In genomic region chr14:78090820-78091219, GRCh38 we compare ENCODE assay signal across 21 cellular contexts.
DNase-seq lines count a peak whose midpoint lies in the region; ATAC-seq, FAIRE-seq and TF ChIP-seq lines count a peak whose summit lies in the region.
"Had no signal": no experiment of that assay in that cellular context is flagged by ENCODE, and none has a peak within 500 bp of the region (broad histone marks: within the 10 kb centered on the region; RNA-seq: fewer than 3 reads in every experiment).

No MANE protein-coding gene starts in this region.

- intact Hi-C loops in right cardiac atrium (cut with DNase I): no loop called here
- intact Hi-C loops in tibial artery (cut with DNase I; ENCODE audit: low total_unique reads): no loop called here

- FAIRE-seq in H1 (lab: Jason Lieb, UNC): no peak
- FAIRE-seq: A549, D721Med, G401.6, GM12891, GM19239 had no signal

- no peaks in the 10 kb centered on the region for H3K9me3 ChIP-seq in right atrium auricular region
- no peaks in the 10 kb centered on the region for H3K9me3 ChIP-seq in right cardiac atrium (ENCODE audit: control insufficient read depth, low read length)
- H3K9me3 ChIP-seq in H1 (ENCODE audit: insufficient read depth in 2 of 2, low read depth in 1 of 2, low read length in 1 of 2): no peaks in the 10 kb centered on the region
- H3K9me3 ChIP-seq in tibial artery: no peaks in the 10 kb centered on the region
- H3K9me3 ChIP-seq: A549, Caco-2 had no signal

- no peak overlapping the region for H2BK5ac ChIP-seq in H1 (ENCODE audit: low read depth, low read length)

- H3K23ac ChIP-seq in H1 (ENCODE audit: insufficient read length): no peak overlapping the region

- WGBS in right cardiac atrium: 80% methylated on average over 9 of the region's 9 CpGs
- WGBS in H1 (ENCODE audit: extremely low coverage in 1 of 2, insufficient coverage in 1 of 2, insufficient read length in 1 of 2, insufficient replicate concordance in 2 of 2, low coverage in 1 of 2, low lambda C conversion rate in 2 of 2, missing lambda C conversion rate in 1 of 2), 2 experiments: 95% methylated on average over 9 of the region's 9 CpGs; no CpG with 5 or more reads in 1 of the 2 experiments

- no peaks in the 10 kb centered on the region for H3K79me1 ChIP-seq in H1 (ENCODE audit: low read depth, low read length)

- H3K18ac ChIP-seq in H1 (ENCODE audit: extremely low read depth, low read length): no peak overlapping the region

- no peak overlapping the region for H2BK15ac ChIP-seq in H1 (ENCODE audit: low read length)

- no peak for TF ChIP-seq CTCF in right atrium auricular region (IDR thresholded peaks at IDR 0.05)
- no peak for TF ChIP-seq CTCF in H1 (IDR thresholded peaks at IDR 0.05; ENCODE audit: control extremely low read depth in 1 of 3, insufficient read depth in 1 of 3, low read depth in 1 of 3, low read length in 3 of 3)
- TF ChIP-seq CTCF in osteocyte (IDR thresholded peaks at IDR 0.05): no peak
- no peak for TF ChIP-seq CTCF in tibial artery (IDR thresholded peaks at IDR 0.05)

- H3K4me3 ChIP-seq in right atrium auricular region: no peak overlapping the region
- H3K4me3 ChIP-seq in right cardiac atrium (ENCODE audit: low read length): no peak overlapping the region
- no peak overlapping the region for H3K4me3 ChIP-seq in H1 (ENCODE audit: extremely low read depth in 1 of 4, insufficient read depth in 2 of 4, low read depth in 3 of 4, low read length in 4 of 4)
- H3K4me3 ChIP-seq in tibial artery: no peak overlapping the region
- H3K4me3 ChIP-seq: A549; BLaER1 treated with 17β-estradiol and CSF1 and Interleukin-3, amounts not matched to agents 10 nM and 100 nM had no signal

- ATAC-seq in right cardiac atrium: no peak
- ATAC-seq: A549; CD8-positive, alpha-beta T cell had no signal

- no peak for TF ChIP-seq RAD21 in H1 (IDR thresholded peaks at IDR 0.05 in 1 of 2, conservative IDR thresholded peaks at IDR 0.05 in 1 of 2; ENCODE audit: low read depth in 2 of 2, low read length in 2 of 2)

- no peak for TF ChIP-seq POLR2A in H1 (IDR thresholded peaks at IDR 0.05; ENCODE audit: control extremely low read depth in 1 of 2, low read depth in 2 of 2, low read length in 2 of 2)

- no peak overlapping the region for H3K56ac ChIP-seq in H1 (replicated peaks; ENCODE audit: insufficient read length, low read depth, low read length)

- H2BK20ac ChIP-seq in H1 (ENCODE audit: low read length): 0 out of 2 replicates have a peak overlapping the region, but pooled peaks have one; percentile 3

- no peak overlapping the region for H3K14ac ChIP-seq in H1 (ENCODE audit: insufficient read length)

- TF ChIP-seq EP300 in H1 (IDR thresholded peaks at IDR 0.05; ENCODE audit: borderline replicate concordance in 1 of 2, low read depth in 2 of 2, low read length in 2 of 2): no peak

- H2BK12ac ChIP-seq in H1 (ENCODE audit: low read depth, low read length): 0 out of 2 replicates have a peak overlapping the region, but pooled peaks have one; percentile 1

- H2AK5ac ChIP-seq in H1 (ENCODE audit: low read depth, low read length): no peak overlapping the region

- H4K5ac ChIP-seq in H1 (ENCODE audit: insufficient read length, low read depth, low read length): no peak overlapping the region

- no peak overlapping the region for H3K4ac ChIP-seq in H1 (replicated peaks; ENCODE audit: insufficient read length, low read depth, low read length)

- H3K27ac Mint-ChIP-seq in osteocyte (ENCODE audit: unreplicated experiment): no peak overlapping the region
- H3K27ac Mint-ChIP-seq: B cell; CD4-positive, alpha-beta T cell; CD8-positive, alpha-beta T cell had no signal

- H3K9me3 Mint-ChIP-seq in osteocyte (ENCODE audit: unreplicated experiment): peaks cover 4% of the 10 kb centered on the region
- H3K9me3 Mint-ChIP-seq: CD4-positive, alpha-beta T cell; CD8-positive, alpha-beta T cell had no signal

- H3K36me3 Mint-ChIP-seq in osteocyte (ENCODE audit: unreplicated experiment): no peaks in the 10 kb centered on the region
- H3K36me3 Mint-ChIP-seq: CD8-positive, alpha-beta T cell had no signal

- no peaks in the 10 kb centered on the region for H4K20me1 ChIP-seq in H1 (replicated peaks in 1 of 2; ENCODE audit: control insufficient read depth in 1 of 2, insufficient read depth in 2 of 2, low read length in 2 of 2)

- H3K27me3 ChIP-seq in right atrium auricular region (no peaks in the 10 kb centered on the region), right cardiac atrium (ENCODE audit: control insufficient read depth, insufficient read depth) (no peaks in the 10 kb centered on the region), H1 (replicated peaks in 1 of 4; ENCODE audit: control insufficient read depth in 3 of 4, extremely low read depth in 1 of 4, insufficient read depth in 3 of 4, low read length in 3 of 4) (no peaks in the 10 kb centered on the region), tibial artery (peaks cover 0 to 3% of the 10 kb centered on the region in 2 donors)
- H3K27me3 ChIP-seq: BLaER1 treated with 17β-estradiol and CSF1 and Interleukin-3, amounts not matched to agents 10 nM and 100 nM had no signal

- CTCF ChIA-PET in H1 (lab: Charles Lee; ENCODE audit: partially characterized antibody): interaction anchor here (0.8 to 1.2 kb wide), 5 partner anchors 10 to 216 kb away, joined by 3 to 4 read pairs (median 3); no protein-coding TSS in a partner anchor

- no peaks in the 10 kb centered on the region for H3K23me2 ChIP-seq in H1 (ENCODE audit: low read depth, low read length)

- no peaks in the 10 kb centered on the region for H3K4me1 ChIP-seq in right atrium auricular region
- no peaks in the 10 kb centered on the region for H3K4me1 ChIP-seq in right cardiac atrium (ENCODE audit: control insufficient read depth, insufficient read depth, low read length)
- H3K4me1 ChIP-seq in H1 (replicated peaks in 1 of 4; ENCODE audit: control insufficient read depth in 3 of 4, insufficient read depth in 4 of 4, low read length in 3 of 4): peaks cover 0 to 10% (median 6%) of the 10 kb centered on the region in 4 experiments; a peak in 4 of 7 replicates
- no peaks in the 10 kb centered on the region for H3K4me1 ChIP-seq in tibial artery
- H3K4me1 ChIP-seq: Caco-2 had no signal

- no peaks in the 10 kb centered on the region for H3K36me3 ChIP-seq in right atrium auricular region
- no peaks in the 10 kb centered on the region for H3K36me3 ChIP-seq in H1 (ENCODE audit: control insufficient read depth in 2 of 4, insufficient read depth in 4 of 4, low read length in 3 of 4)
- no peaks in the 10 kb centered on the region for H3K36me3 ChIP-seq in tibial artery
- H3K36me3 ChIP-seq: BLaER1 treated with 17β-estradiol and CSF1 and Interleukin-3, amounts not matched to agents 10 nM and 100 nM had no signal

- H4K8ac ChIP-seq in H1 (ENCODE audit: extremely low read depth, insufficient read depth, low read length): no peak overlapping the region

- H3K9ac ChIP-seq in H1 (replicated peaks in 1 of 4; ENCODE audit: extremely low read depth in 1 of 4, low read depth in 3 of 4, low read length in 3 of 4): no peak overlapping the region
- H3K9ac ChIP-seq: BLaER1 treated with 17β-estradiol and CSF1 and Interleukin-3, amounts not matched to agents 10 nM and 100 nM had no signal

- H3K4me2 ChIP-seq in H1 (ENCODE audit: insufficient read depth in 1 of 2, low read depth in 2 of 2, low read length in 2 of 2): no peak overlapping the region
- H3K4me2 ChIP-seq: A549; BLaER1 treated with 17β-estradiol and CSF1 and Interleukin-3, amounts not matched to agents 10 nM and 100 nM had no signal

- H3K4me1 Mint-ChIP-seq in osteocyte (ENCODE audit: unreplicated experiment): no peaks in the 10 kb centered on the region
- H3K4me1 Mint-ChIP-seq: B cell had no signal

- H4K91ac ChIP-seq in H1 (replicated peaks; ENCODE audit: insufficient read length, low read length): no peak overlapping the region

- peak; percentile 13 for DNase-seq in right atrium auricular region (ENCODE audit: low spot score)
- no peak for DNase-seq in right cardiac atrium
- DNase-seq in H1 (ENCODE audit: low read depth in 1 of 2, low spot score in 2 of 2): no peak
- DNase-seq in osteocyte (ENCODE audit: extremely low spot score, unreplicated experiment): peak; percentile 25
- DNase-seq in tibial artery: no peak
- DNase-seq: AML-193; Caco-2; Calu3; CD4-positive, alpha-beta T cell; CD8-positive, alpha-beta T cell; DMS79 treated with DMSO at 0.1 percent for 48 hours; GF-D8 had no signal

- no peak overlapping the region for H3K27ac ChIP-seq in right atrium auricular region
- H3K27ac ChIP-seq in right cardiac atrium (ENCODE audit: low read length): no peak overlapping the region
- no peak overlapping the region for H3K27ac ChIP-seq in H1 (ENCODE audit: low read depth, low read length)
- H3K27ac ChIP-seq in tibial artery: no peak overlapping the region
- H3K27ac ChIP-seq: 22Rv1; A549; BLaER1 treated with 17β-estradiol and CSF1 and Interleukin-3, amounts not matched to agents 10 nM and 100 nM; C4-2B had no signal

- POLR2A ChIA-PET in H1 (lab: Charles Lee; ENCODE audit: partially characterized antibody): interaction anchor here (1.1 kb wide), 1 partner anchor 8 kb away, joined by 3 read pairs; no protein-coding TSS in a partner anchor

- H3K27me3 Mint-ChIP-seq in osteocyte (ENCODE audit: unreplicated experiment): no peaks in the 10 kb centered on the region

- no peaks in the 10 kb centered on the region for H3K79me2 ChIP-seq in H1 (ENCODE audit: control insufficient read depth in 1 of 2, insufficient read depth in 2 of 2, low read length in 2 of 2)

- H3K4me3 Mint-ChIP-seq in osteocyte (ENCODE audit: unreplicated experiment): no peak overlapping the region
- H3K4me3 Mint-ChIP-seq: B cell; CD4-positive, alpha-beta T cell; CD8-positive, alpha-beta T cell had no signal

- no peak overlapping the region for H2AFZ ChIP-seq in H1 (ENCODE audit: low read length)

- H2BK120ac ChIP-seq in H1 (replicated peaks; ENCODE audit: low read depth, low read length): no peak overlapping the region

TF ChIP-seq in H1, 55 proteins besides CTCF, POLR2A, EP300 and RAD21:
- no peak for TF ChIP-seq SAP30 (IDR thresholded peaks at IDR 0.05; ENCODE audit: insufficient read depth, insufficient replicate concordance, low read length)
- no peak for TF ChIP-seq KDM5A (IDR thresholded peaks at IDR 0.05; ENCODE audit: low read length)
- no peak for TF ChIP-seq HDAC2 (IDR thresholded peaks at IDR 0.05; ENCODE audit: borderline replicate concordance in 1 of 2, low read depth in 2 of 2, low read length in 2 of 2)
- TF ChIP-seq RBBP5 (IDR thresholded peaks at IDR 0.05; ENCODE audit: borderline replicate concordance, low read depth, low read length): no peak
- TF ChIP-seq USF2 (IDR thresholded peaks at IDR 0.05; ENCODE audit: low read length): no peak
- TF ChIP-seq SUZ12 (IDR thresholded peaks at IDR 0.05; ENCODE audit: low read length): no peak

Comparison
In these comparisons a context has a peak if more than half of its experiments do, and no peak if none do; other contexts are left out.
1. DNase-seq: peak in right atrium auricular region (single experiment) and osteocyte (single experiment); none in right cardiac atrium (0 of 3), H1 (0 of 2) and tibial artery (0 of 2).